Comparison of ENCODE assay signal across 20 cellular contexts in genomic region chr11:110287537-110287936, GRCh38. TPM values are rescaled to one million over a fixed set of nuclear protein-coding genes. Genes with fewer than 3 reads are reported as not detected.
DNase-seq lines count a peak whose midpoint lies in the region; ATAC-seq, FAIRE-seq and TF ChIP-seq lines count a peak whose summit lies in the region.
"Had no signal": no experiment of that assay in that cellular context is flagged by ENCODE, and none has a peak within 500 bp of the region (broad histone marks: within the 10 kb centered on the region; RNA-seq: fewer than 3 reads in every experiment).

No MANE protein-coding gene starts in this region.

- no peaks in the 10 kb centered on the region for H3K9me3 ChIP-seq in Caco-2
- H3K9me3 ChIP-seq: BE2C, MG63, ovary had no signal

- peak; percentile 31 for FAIRE-seq in GM12891 (lab: Jason Lieb, UNC)
- peak; percentile 68 for FAIRE-seq in GM19239 (lab: Jason Lieb, UNC)
- FAIRE-seq: HTR-8/SVneo had no signal

- TF ChIP-seq CTCF in brain (conservative IDR thresholded peaks at IDR 0.05) (no peak), Caco-2 (IDR thresholded peaks at IDR 0.05; ENCODE audit: insufficient read depth in 1 of 2, low read depth in 1 of 2, low read length in 1 of 2, severe bottlenecking in 1 of 2, unreplicated experiment in 1 of 2) (no peak)

- intact Hi-C loops in Caco-2 (cut with micrococcal nuclease; ENCODE audit: unreplicated experiment): no loop called here

- H3K4me1 ChIP-seq in Caco-2: peaks cover 5% of the 10 kb centered on the region; the same call in 1 of the 2 replicates
- H3K4me1 ChIP-seq: BE2C had no signal

- H3K4me3 ChIP-seq in Caco-2 (ENCODE audit: low read depth, low read length): no peak overlapping the region
- H3K4me3 ChIP-seq: MG63, ovary had no signal

- no peak overlapping the region for H3K4me3 Mint-ChIP-seq in brain
- no peak overlapping the region for H3K4me3 Mint-ChIP-seq in Caco-2 (ENCODE audit: unreplicated experiment)
- no peak overlapping the region for H3K4me3 Mint-ChIP-seq in stimulated activated naive B cell treated with anti-CD40 and anti-IgM and Interleukin-4, amounts not matched to agents 10 μg/mL and 1 μg/mL and 100 μg/mL, for 72 hours
- H3K4me3 Mint-ChIP-seq: activated CD4-positive, alpha-beta T cell treated with anti-CD3 and anti-CD28 coated beads for 36 hours had no signal

- H3K27me3 ChIP-seq in Caco-2 (replicated peaks; ENCODE audit: control insufficient read depth, insufficient read depth, low read length): no peaks in the 10 kb centered on the region
- H3K27me3 ChIP-seq: BE2C, MG63, ovary had no signal

- H3K36me3 Mint-ChIP-seq in brain: peaks cover 50% of the 10 kb centered on the region
- peaks cover 47% of the 10 kb centered on the region for H3K36me3 Mint-ChIP-seq in Caco-2 (ENCODE audit: insufficient read depth, unreplicated experiment)
- peaks cover 17 to 21% of the 10 kb centered on the region in 2 donors for H3K36me3 Mint-ChIP-seq in stimulated activated naive B cell treated with anti-CD40 and anti-IgM and Interleukin-4, amounts not matched to agents 10 μg/mL and 1 μg/mL and 100 μg/mL, for 72 hours

- H3K9me3 Mint-ChIP-seq in brain (peaks cover 0 to 2% (median 0%) of the 10 kb centered on the region in 5 experiments), Caco-2 (ENCODE audit: unreplicated experiment) (no peaks in the 10 kb centered on the region)
- no peaks in the 10 kb centered on the region for H3K9me3 Mint-ChIP-seq in stimulated activated naive B cell treated with anti-CD40 and anti-IgM and Interleukin-4, amounts not matched to agents 10 μg/mL and 1 μg/mL and 100 μg/mL, for 72 hours

- ATAC-seq in HG03520 (IDR thresholded peaks at IDR 0.05; ENCODE audit: unreplicated experiment): peak; percentile 44
- no peak for ATAC-seq in GM18498 (IDR thresholded peaks at IDR 0.05; ENCODE audit: unreplicated experiment)
- no peak for ATAC-seq in stimulated activated naive B cell treated with anti-CD40 and anti-IgM and Interleukin-4, amounts not matched to agents 10 μg/mL and 1 μg/mL and 100 μg/mL, for 72 hours (replicated peaks)
- ATAC-seq: activated CD4-positive, alpha-beta T cell treated with anti-CD3 and anti-CD28 coated beads for 36 hours; left cardiac atrium had no signal

- CTCF ChIA-PET in Caco-2 (lab: Charles Lee): no interaction called here

- H3K27me3 Mint-ChIP-seq in brain (no peaks in the 10 kb centered on the region), Caco-2 (ENCODE audit: insufficient read depth, unreplicated experiment) (no peaks in the 10 kb centered on the region)
- H3K27me3 Mint-ChIP-seq in stimulated activated naive B cell treated with anti-CD40 and anti-IgM and Interleukin-4, amounts not matched to agents 10 μg/mL and 1 μg/mL and 100 μg/mL, for 72 hours: no peaks in the 10 kb centered on the region
- H3K27me3 Mint-ChIP-seq: activated CD4-positive, alpha-beta T cell treated with anti-CD3 and anti-CD28 coated beads for 36 hours had no signal

- H3K36me3 ChIP-seq in Caco-2 (ENCODE audit: control insufficient read depth, insufficient read depth, low read length): no peaks in the 10 kb centered on the region; the same call in none of the 2 replicates
- H3K36me3 ChIP-seq: BE2C, ovary had no signal

- BruUV-seq in Caco-2 (replicated peaks; lab: Mats Ljungman, UMichigan): no TSS peak

- peak overlapping the region in 3 of 5 experiments; percentile 13 to 38 (median 20) for H3K27ac Mint-ChIP-seq in brain
- H3K27ac Mint-ChIP-seq in Caco-2 (ENCODE audit: unreplicated experiment): no peak overlapping the region
- no peak overlapping the region for H3K27ac Mint-ChIP-seq in stimulated activated naive B cell treated with anti-CD40 and anti-IgM and Interleukin-4, amounts not matched to agents 10 μg/mL and 1 μg/mL and 100 μg/mL, for 72 hours
- H3K27ac Mint-ChIP-seq: activated CD4-positive, alpha-beta T cell treated with anti-CD3 and anti-CD28 coated beads for 36 hours had no signal

- H3K4me1 Mint-ChIP-seq in brain (peaks cover 60% of the 10 kb centered on the region), Caco-2 (ENCODE audit: low read depth, unreplicated experiment) (peaks cover 23% of the 10 kb centered on the region)
- H3K4me1 Mint-ChIP-seq in stimulated activated naive B cell treated with anti-CD40 and anti-IgM and Interleukin-4, amounts not matched to agents 10 μg/mL and 1 μg/mL and 100 μg/mL, for 72 hours: peaks cover 5 to 9% of the 10 kb centered on the region in 2 donors

- POLR2A ChIA-PET in Caco-2 (lab: Charles Lee): no interaction called here

- DNase-seq in GM12891 (ENCODE audit: insufficient read length, low spot score) (no peak), GM19239 (ENCODE audit: insufficient read length, low spot score) (no peak), epidermal melanocyte (ENCODE audit: insufficient read length, low spot score) (no peak), Caco-2 (no peak)
- DNase-seq in stimulated activated naive B cell treated with anti-CD40 and anti-IgM and Interleukin-4, amounts not matched to agents 10 μg/mL and 1 μg/mL and 100 μg/mL, for 72 hours: no peak
- DNase-seq: activated CD4-positive, alpha-beta T cell treated with anti-CD3 and anti-CD28 coated beads for 36 hours; BE2C; central memory CD4-positive, alpha-beta T cell; DND-41; left cardiac atrium; MG63; NCI-H2081; ovary; SHP77; stimulated activated CD4-positive, alpha-beta T cell treated with anti-CD3 and anti-CD28 coated beads, Interleukin-4, amount 100 ng/mL, for 24 hours; T-helper 9 cell had no signal

- TF ChIP-seq POLR2A in GM12891 (IDR thresholded peaks at IDR 0.05; ENCODE audit: low read depth, low read length): no peak

TF ChIP-seq in GM12891, 5 proteins besides CTCF, POLR2A, EP300 and RAD21:
- no peak for TF ChIP-seq TAF1 (IDR thresholded peaks at IDR 0.05; ENCODE audit: low read depth, low read length)
- TF ChIP-seq PAX5 (IDR thresholded peaks at IDR 0.05; ENCODE audit: insufficient read depth, low read length, severe bottlenecking): no peak
- TF ChIP-seq POU2F2 (IDR thresholded peaks at IDR 0.05; ENCODE audit: low read depth, low read length): no peak
- no peak for TF ChIP-seq SPI1 (IDR thresholded peaks at IDR 0.05; ENCODE audit: low read depth, low read length)
- TF ChIP-seq POLR2AphosphoS5 (IDR thresholded peaks at IDR 0.05; ENCODE audit: low read depth, low read length): no peak

RNA-seq across cellular contexts. Expression of gene RDX, which starts 8.9 kb away (rescaled TPM):
- polyA plus RNA-seq in GM12891 (2012; ENCODE audit: low read depth, missing spikeins): 30.1 TPM
- 31.5 TPM for polyA plus RNA-seq in brain (ENCODE audit: insufficient read depth, low read depth, low replicate concordance)
- 250 and 251 TPM in 2 replicates for total RNA-seq in Caco-2 (2022)

Comparison
In these comparisons a context has a peak if more than half of its experiments do, and no peak if none do; other contexts are left out.
1. H3K27ac Mint-ChIP-seq: peak in brain (3 of 5); none in Caco-2 (single experiment) and stimulated activated naive B cell treated with anti-CD40 and anti-IgM and Interleukin-4, amounts not matched to agents 10 μg/mL and 1 μg/mL and 100 μg/mL, for 72 hours (single experiment).